Comparison of ENCODE assay signal across 17 cellular contexts in the genomic region with DNA sequence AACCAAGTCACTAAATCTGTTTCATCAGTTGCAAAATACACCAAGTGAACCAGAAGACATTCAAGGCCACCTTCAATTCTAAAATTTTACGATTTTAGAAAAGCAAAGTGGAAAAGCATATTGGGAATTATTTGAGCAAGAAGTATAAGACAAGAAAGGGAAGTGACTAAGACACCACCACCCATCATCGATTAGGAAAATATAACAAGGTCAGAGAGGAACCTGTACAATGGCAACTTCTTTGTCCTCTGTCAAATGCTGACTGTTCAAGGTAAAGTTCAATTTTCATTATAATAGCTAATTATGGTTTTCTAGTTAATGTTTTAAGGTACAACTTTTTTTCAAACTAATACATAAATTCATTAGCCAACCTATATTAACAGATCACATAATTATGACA. TPM values are rescaled to one million over a fixed set of nuclear protein-coding genes. Genes with fewer than 3 reads are reported as not detected.
DNase-seq lines count a peak whose midpoint lies in the region; TF ChIP-seq lines count a peak whose summit lies in the region.
"Had no signal": no experiment of that assay in that cellular context is flagged by ENCODE, and none has a peak within 500 bp of the region (broad histone marks: within the 10 kb centered on the region; RNA-seq: fewer than 3 reads in every experiment).

No MANE protein-coding gene starts in this region.

- H3K27me3 ChIP-seq in PC-9 (ENCODE audit: insufficient read depth, low read depth) = no peaks in the 10 kb centered on the region
- H3K27me3 ChIP-seq in CD4-positive, alpha-beta memory T cell (ENCODE audit: insufficient read depth, low read length) = no peaks in the 10 kb centered on the region
- no peaks in the 10 kb centered on the region for H3K27me3 ChIP-seq in mammary epithelial cell (ENCODE audit: insufficient read depth, low read length)
- H3K27me3 ChIP-seq in ovary = no peaks in the 10 kb centered on the region
- H3K27me3 ChIP-seq: BLaER1 treated with 17β-estradiol and CSF1 and Interleukin-3, amounts not matched to agents 10 nM and 100 nM had no signal

- peaks cover 0 to 4% of the 10 kb centered on the region in 2 donors for H3K36me3 Mint-ChIP-seq in CD4-positive, alpha-beta memory T cell

- dilution Hi-C loops in mammary epithelial cell (cut with HindIII; ENCODE audit: low sequenced_read_pairs) = no loop called here

- no TSS peak for BruUV-seq in PC-9 (replicated peaks; lab: Mats Ljungman, UMichigan)
- BruUV-seq in mammary epithelial cell (replicated peaks; lab: Mats Ljungman, UMichigan) = no TSS peak

- no peak overlapping the region for H3K9ac ChIP-seq in mammary epithelial cell (ENCODE audit: insufficient read depth, low read length)
- H3K9ac ChIP-seq: BLaER1 treated with 17β-estradiol and CSF1 and Interleukin-3, amounts not matched to agents 10 nM and 100 nM; SK-N-SH had no signal

- TF ChIP-seq POLR2A in ovary (IDR thresholded peaks at IDR 0.05) = no peak

- H2AFZ ChIP-seq in PC-9 = peak overlapping the region; percentile 55; the same call in 1 of the 2 replicates
- H2AFZ ChIP-seq in mammary epithelial cell (ENCODE audit: low read depth, low read length) = no peak overlapping the region

- DNase-seq in SIG-M5 treated with dmso at 0.1 percent for 504 hours (lab: John Stamatoyannopoulos, UW; ENCODE audit: unreplicated experiment) (peak; percentile 5), SIG-M5 (lab: John Stamatoyannopoulos, UW) (no peak), PC-9 (no peak), fibroblast of villous mesenchyme (ENCODE audit: low read depth) (peak; percentile 2), mammary epithelial cell (no peak), ovary (no peak)
- DNase-seq in CD4-positive, alpha-beta memory T cell = no peak
- DNase-seq in activated naive CD4-positive, alpha-beta T cell treated with anti-CD3 and anti-CD28 coated beads, Interleukin-2, amount 50 U/mL, for 16 hours = no peak
- DNase-seq: DND-41, HFFc6, MV-4-11, NCI-H1417 treated with DMSO at 0.1 percent for 48 hours, NCI-H1930, NCI-H446, NCI-H69, SK-N-SH had no signal

- H3K4me3 ChIP-seq in PC-9 (no peak overlapping the region), fibroblast of villous mesenchyme (ENCODE audit: low read depth, low read length) (no peak overlapping the region), mammary epithelial cell (replicated peaks in 1 of 3; ENCODE audit: insufficient read depth in 1 of 3, low read depth in 2 of 3, low read length in 3 of 3) (no peak overlapping the region), ovary (no peak overlapping the region)
- H3K4me3 ChIP-seq in CD4-positive, alpha-beta memory T cell (ENCODE audit: low read length in 2 of 2) = no peak overlapping the region
- H3K4me3 ChIP-seq: BLaER1 treated with 17β-estradiol and CSF1 and Interleukin-3, amounts not matched to agents 10 nM and 100 nM had no signal

- no peaks in the 10 kb centered on the region for H3K79me2 ChIP-seq in PC-9 (ENCODE audit: low read depth)
- peaks cover 23% of the 10 kb centered on the region for H3K79me2 ChIP-seq in mammary epithelial cell (ENCODE audit: insufficient read depth, low read length)

- peaks cover 0 to under 1% of the 10 kb centered on the region in 2 donors for H3K27me3 Mint-ChIP-seq in CD4-positive, alpha-beta memory T cell

- 0 out of 2 replicates have a peak, but pooled peaks cover 6% of the 10 kb centered on the region for H3K9me3 ChIP-seq in PC-9 (ENCODE audit: insufficient read depth, low read depth)
- no peaks in the 10 kb centered on the region for H3K9me3 ChIP-seq in CD4-positive, alpha-beta memory T cell (ENCODE audit: control insufficient read depth in 1 of 2, low read length in 2 of 2)
- no peaks in the 10 kb centered on the region for H3K9me3 ChIP-seq in mammary epithelial cell (replicated peaks; ENCODE audit: insufficient read depth, low read length)
- no peaks in the 10 kb centered on the region for H3K9me3 ChIP-seq in ovary
- H3K9me3 ChIP-seq: SK-N-SH had no signal

- H4K20me1 ChIP-seq in PC-9 (ENCODE audit: insufficient read depth) (no peaks in the 10 kb centered on the region), mammary epithelial cell (ENCODE audit: insufficient read depth, low read length) (no peaks in the 10 kb centered on the region)
- H4K20me1 ChIP-seq: BLaER1 treated with 17β-estradiol and CSF1 and Interleukin-3, amounts not matched to agents 10 nM and 100 nM had no signal

- peaks cover 3 to 15% (median 7%) of the 10 kb centered on the region in 4 donors for H3K4me1 Mint-ChIP-seq in CD4-positive, alpha-beta memory T cell

- H3K27ac ChIP-seq in PC-9 = no peak overlapping the region
- H3K27ac ChIP-seq in CD4-positive, alpha-beta memory T cell (ENCODE audit: low read depth, low read length) = no peak overlapping the region
- no peak overlapping the region for H3K27ac ChIP-seq in mammary epithelial cell (ENCODE audit: insufficient read depth, low read depth, low read length)
- H3K27ac ChIP-seq in ovary = no peak overlapping the region
- H3K27ac ChIP-seq: BLaER1 treated with 17β-estradiol and CSF1 and Interleukin-3, amounts not matched to agents 10 nM and 100 nM had no signal

- in situ Hi-C loops in mammary epithelial cell (cut with MboI; ENCODE audit: low sequenced_read_pairs in 2 of 2) = no loop called here

- CTCF ChIA-PET in PC-9 (lab: Charles Lee) = no interaction called here
- CTCF ChIA-PET in CD4-positive, alpha-beta memory T cell (lab: Charles Lee; ENCODE audit: partially characterized antibody) = interaction anchor here (1.2 kb wide), 1 partner anchor 10 kb away, joined by 5 read pairs; a partner anchor contains a TSS
- CTCF ChIA-PET in mammary epithelial cell (lab: Charles Lee; ENCODE audit: low non-redundant PET) = no interaction called here

- POLR2A ChIA-PET in PC-9 (lab: Charles Lee; ENCODE audit: unreplicated experiment) = no interaction called here
- POLR2A ChIA-PET in CD4-positive, alpha-beta memory T cell (lab: Charles Lee; ENCODE audit: partially characterized antibody) = no interaction called here

- no peak overlapping the region for H3K4me3 Mint-ChIP-seq in CD4-positive, alpha-beta memory T cell
- H3K4me3 Mint-ChIP-seq: HFFc6 had no signal

- H3K4me2 ChIP-seq in PC-9 = no peak overlapping the region
- no peak overlapping the region for H3K4me2 ChIP-seq in mammary epithelial cell (ENCODE audit: insufficient read depth, low read depth, low read length)
- H3K4me2 ChIP-seq: BLaER1 treated with 17β-estradiol and CSF1 and Interleukin-3, amounts not matched to agents 10 nM and 100 nM; SK-N-SH had no signal

- H3K27ac Mint-ChIP-seq in CD4-positive, alpha-beta memory T cell = no peak overlapping the region
- H3K27ac Mint-ChIP-seq: HFFc6 had no signal

- intact Hi-C loops in PC-9 (cut with micrococcal nuclease; ENCODE audit: unreplicated experiment) (no loop called here), mammary epithelial cell (cut with micrococcal nuclease) (no loop called here), ovary (cut with DNase I) (no loop called here)
- intact Hi-C loops in CD4-positive, alpha-beta memory T cell (cut with micrococcal nuclease) = no loop called here

- TF ChIP-seq CTCF in PC-9 (conservative IDR thresholded peaks at IDR 0.05) (no peak), fibroblast of villous mesenchyme (IDR thresholded peaks at IDR 0.05; ENCODE audit: insufficient read depth, low read depth, low read length) (no peak), mammary epithelial cell (conservative IDR thresholded peaks at IDR 0.05 in 1 of 2, IDR thresholded peaks at IDR 0.05 in 1 of 2; ENCODE audit: extremely low read depth in 1 of 2, insufficient read depth in 1 of 2, low read depth in 1 of 2, low read length in 2 of 2) (no peak), ovary (IDR thresholded peaks at IDR 0.05) (no peak)

- no peaks in the 10 kb centered on the region for H3K36me3 ChIP-seq in PC-9 (ENCODE audit: low read depth)
- H3K36me3 ChIP-seq in CD4-positive, alpha-beta memory T cell (ENCODE audit: insufficient read depth, low read length) = no peaks in the 10 kb centered on the region
- H3K36me3 ChIP-seq in mammary epithelial cell (ENCODE audit: insufficient read depth, low read length) = no peaks in the 10 kb centered on the region
- H3K36me3 ChIP-seq in ovary = no peaks in the 10 kb centered on the region
- H3K36me3 ChIP-seq: BLaER1 treated with 17β-estradiol and CSF1 and Interleukin-3, amounts not matched to agents 10 nM and 100 nM had no signal

- no peaks in the 10 kb centered on the region for H3K9me2 ChIP-seq in PC-9 (ENCODE audit: insufficient read depth)
- H3K9me2 ChIP-seq: SK-N-SH had no signal

- no peaks in the 10 kb centered on the region for H3F3A ChIP-seq in PC-9 (ENCODE audit: insufficient read depth, low read depth)

- peaks cover 0 to 16% (median 3%) of the 10 kb centered on the region in 8 donors for H3K9me3 Mint-ChIP-seq in CD4-positive, alpha-beta memory T cell

- 79% methylated on average over 2 of the region's 2 CpGs for WGBS in mammary epithelial cell (ENCODE audit: low coverage, missing lambda C conversion rate)
- whole genome bisulfite sequencing in ovary, 3 donors = 45 to 52% (median 45%) methylated on average over 2 of the region's 2 CpGs

- no peak for TF ChIP-seq EP300 in ovary (IDR thresholded peaks at IDR 0.05)

- H3K4me1 ChIP-seq in PC-9 (replicated peaks; ENCODE audit: insufficient read depth) = peaks cover 19% of the 10 kb centered on the region
- H3K4me1 ChIP-seq in CD4-positive, alpha-beta memory T cell (ENCODE audit: insufficient read depth, low read length) = no peaks in the 10 kb centered on the region
- H3K4me1 ChIP-seq in mammary epithelial cell (ENCODE audit: insufficient read depth, low read length) = peaks cover 18% of the 10 kb centered on the region
- H3K4me1 ChIP-seq in ovary (ENCODE audit: insufficient read depth) = peaks cover 2% of the 10 kb centered on the region

RNA-seq across cellular contexts. Expression of a gene that starts 10.8 kb away (rescaled TPM):
- total RNA-seq in PC-9 (2021) (4.1 and 7.3 TPM in 2 replicates), fibroblast of villous mesenchyme (17.7 and 20.7 TPM in 2 replicates), mammary epithelial cell (10 to 100 TPM in 1 of 2 donors, 1 to 10 TPM in 1; 9.9 to 31.0 TPM), ovary (10 to 100 TPM in 4 of 7 donors, 1 to 10 TPM in 3; 8.1 to 17.2 (median 10.2) TPM)
- total RNA-seq in CD4-positive, alpha-beta memory T cell = under 1 TPM; 0.29 to 0.33 TPM
- not detected for polyA plus RNA-seq in CD4-positive, alpha-beta memory T cell
- polyA plus RNA-seq in mammary epithelial cell (6.1 TPM), ovary (1 to 10 TPM; 2.8 to 8.0 TPM)
- 6.2 TPM for polyA minus RNA-seq in mammary epithelial cell

Comparison
In these comparisons a context has a peak if more than half of its experiments do, and no peak if none do; other contexts are left out.
1. DNase-seq: peak in SIG-M5 treated with dmso at 0.1 percent for 504 hours (single experiment) and fibroblast of villous mesenchyme (single experiment); none in SIG-M5 (single experiment), PC-9 (0 of 2), CD4-positive, alpha-beta memory T cell (0 of 5), mammary epithelial cell (single experiment), ovary (0 of 5) and activated naive CD4-positive, alpha-beta T cell treated with anti-CD3 and anti-CD28 coated beads, Interleukin-2, amount 50 U/mL, for 16 hours (single experiment).